Comparison of ENCODE assay signal across 24 cellular contexts in genomic region chr15:83775738-83776137, GRCh38.
"Had no signal": no experiment of that assay in that cellular context is flagged by ENCODE, and none has a peak within 500 bp of the region (broad histone marks: within the 10 kb centered on the region; RNA-seq: fewer than 3 reads in every experiment).

No MANE protein-coding gene starts in this region.

- DNase-seq: activated B cell treated with CpG ODN at 0.5 μM for 24 hours; activated CD4-positive, alpha-beta T cell treated with anti-CD3 and anti-CD28 coated beads for 36 hours; activated CD4-positive, alpha-beta T cell treated with anti-CD3 and anti-CD28 coated beads, Interleukin-2, amount 50 U/mL, for 4 hours; activated CD8-positive, alpha-beta memory T cell treated with anti-CD3 and anti-CD28 coated beads, Interleukin-2, amount 50 U/mL, for 48 hours; activated naive CD4-positive, alpha-beta T cell; activated naive CD8-positive, alpha-beta T cell treated with anti-CD3 and anti-CD28 coated beads, Interleukin-2, amount 10 ng/mL, durations not matched to agents 7 days and 5 days; activated T-cell treated with anti-CD3 and anti-CD28 coated beads, Interleukin-2, amount 50 U/mL, for 4 hours; amygdala; esophagus squamous epithelium; head of caudate nucleus; hypothalamus; left cardiac atrium; mucosa of descending colon; nephron progenitor cell; nucleus accumbens; right lobe of liver; stimulated activated CD4-positive, alpha-beta T cell treated with anti-CD3 and anti-CD28 coated beads, Interleukin-1b, Interleukin-23, amount 100 ng/mL, for 48 hours; stimulated activated naive CD8-positive, alpha-beta T cell treated with anti-CD3 and anti-CD28 coated beads, Interleukin-15, amount 100 ng/mL, for 72 hours; tibial artery had no signal

- H3K36me3 ChIP-seq: esophagus squamous epithelium, right lobe of liver had no signal

- H3K9me3 ChIP-seq: esophagus squamous epithelium, gastroesophageal sphincter, right lobe of liver, tibial artery had no signal

- H3K4me1 ChIP-seq: esophagus squamous epithelium, gastroesophageal sphincter, right lobe of liver, tibial artery had no signal

- H3K27ac ChIP-seq: coronary artery, esophagus squamous epithelium, gastroesophageal sphincter, right lobe of liver, skin epidermis, tibial artery had no signal

- FAIRE-seq: bronchial epithelial cell, islet of Langerhans had no signal

- H3K4me3 ChIP-seq: coronary artery, esophagus squamous epithelium, gastroesophageal sphincter, mucosa of descending colon, right lobe of liver, skin epidermis, tibial artery had no signal

- H3K27me3 ChIP-seq: esophagus squamous epithelium, gastroesophageal sphincter, right lobe of liver, tibial artery had no signal
